9 cellular contexts compared by ENCODE assay signal in genomic region chrX:13733506-13733905, GRCh38. TPM values are rescaled to one million over a fixed set of nuclear protein-coding genes. Genes with fewer than 3 reads are reported as not detected.
DNase-seq lines count a peak whose midpoint lies in the region; ATAC-seq, FAIRE-seq and TF ChIP-seq lines count a peak whose summit lies in the region.
"Had no signal": no experiment of that assay in that cellular context is flagged by ENCODE, and none has a peak within 500 bp of the region (broad histone marks: within the 10 kb centered on the region; RNA-seq: fewer than 3 reads in every experiment).

No MANE protein-coding gene starts in this region.

- dilution Hi-C loops in keratinocyte (cut with MboI; ENCODE audit: extremely low pct_ligation_motif_present, low sequenced_read_pairs), result no loop called here

- no peaks in the 10 kb centered on the region for H3K9me1 ChIP-seq in keratinocyte (ENCODE audit: control insufficient read depth, extremely low read depth, insufficient read depth, low read length)

- FAIRE-seq in keratinocyte (lab: Jason Lieb, UNC), result no peak

- no peaks in the 10 kb centered on the region for H3K27me3 Mint-ChIP-seq in T-helper 2 cell treated with Interferon-gamma antibody and Interleukin-4, amounts not matched to agents 5 μg/mL and 100 μg/mL, for 36 hours (ENCODE audit: low read depth)
- no peaks in the 10 kb centered on the region for H3K27me3 Mint-ChIP-seq in activated naive CD8-positive, alpha-beta T cell

- H3K9me3 Mint-ChIP-seq in T-helper 2 cell treated with Interferon-gamma antibody and Interleukin-4, amounts not matched to agents 5 μg/mL and 100 μg/mL, for 36 hours, result no peaks in the 10 kb centered on the region
- no peaks in the 10 kb centered on the region for H3K9me3 Mint-ChIP-seq in activated naive CD8-positive, alpha-beta T cell (ENCODE audit: low read depth)

- no peak for TF ChIP-seq POLR2A in testis (IDR thresholded peaks at IDR 0.05)

- peak overlapping the region; percentile 98 for H3K4me3 Mint-ChIP-seq in T-helper 2 cell treated with Interferon-gamma antibody and Interleukin-4, amounts not matched to agents 5 μg/mL and 100 μg/mL, for 36 hours
- H3K4me3 Mint-ChIP-seq in activated naive CD8-positive, alpha-beta T cell, result peak overlapping the region; percentile 93

- peaks cover 29% of the 10 kb centered on the region for H3K4me1 Mint-ChIP-seq in T-helper 2 cell treated with Interferon-gamma antibody and Interleukin-4, amounts not matched to agents 5 μg/mL and 100 μg/mL, for 36 hours (ENCODE audit: low read depth)
- peaks cover 55% of the 10 kb centered on the region for H3K4me1 Mint-ChIP-seq in activated naive CD8-positive, alpha-beta T cell (ENCODE audit: low read depth)

- TF ChIP-seq CTCF in keratinocyte (optimal IDR thresholded peaks at IDR 0.05 in 1 of 3, IDR thresholded peaks at IDR 0.05 in 1 of 3, conservative IDR thresholded peaks at IDR 0.05 in 1 of 3; ENCODE audit: extremely low read depth in 1 of 3, insufficient read depth in 2 of 3, low read length in 3 of 3), result no peak
- TF ChIP-seq CTCF in testis (IDR thresholded peaks at IDR 0.05), result no peak

- H3K4me3 ChIP-seq in keratinocyte (ENCODE audit: control insufficient read depth in 2 of 3, extremely low read depth in 1 of 3, insufficient read depth in 2 of 3, low read depth in 1 of 3, low read length in 3 of 3) (peak overlapping the region; percentile 87 to 99 (median 96)), testis (peak overlapping the region; percentile 66 to 75)

- H3K9ac ChIP-seq in keratinocyte (ENCODE audit: control insufficient read depth, extremely low read depth, insufficient read depth, low read length), result peak overlapping the region; percentile 98

- H3K4me1 ChIP-seq in keratinocyte (ENCODE audit: control insufficient read depth, extremely low read depth, insufficient read depth, low read length) (peaks cover 10% of the 10 kb centered on the region), testis (peaks cover 6% of the 10 kb centered on the region)

- H3K79me2 ChIP-seq in keratinocyte (ENCODE audit: control insufficient read depth, insufficient read depth, low read length), result peaks cover 50% of the 10 kb centered on the region

- peak overlapping the region; percentile 96 for H3K27ac Mint-ChIP-seq in T-helper 2 cell treated with Interferon-gamma antibody and Interleukin-4, amounts not matched to agents 5 μg/mL and 100 μg/mL, for 36 hours
- peak overlapping the region; percentile 87 for H3K27ac Mint-ChIP-seq in activated naive CD8-positive, alpha-beta T cell

- H3K4me2 ChIP-seq in keratinocyte (ENCODE audit: control insufficient read depth, extremely low read depth, insufficient read depth, low read depth, low read length), result peak overlapping the region; percentile 96

- no peaks in the 10 kb centered on the region for H4K20me1 ChIP-seq in keratinocyte (ENCODE audit: control insufficient read depth, extremely low read depth, insufficient read depth, low read length)

- H3K36me3 Mint-ChIP-seq in T-helper 2 cell treated with Interferon-gamma antibody and Interleukin-4, amounts not matched to agents 5 μg/mL and 100 μg/mL, for 36 hours (ENCODE audit: low read depth), result peaks cover 42% of the 10 kb centered on the region
- peaks cover 9% of the 10 kb centered on the region for H3K36me3 Mint-ChIP-seq in activated naive CD8-positive, alpha-beta T cell

- DNase-seq in T-helper 2 cell treated with Interferon-gamma antibody and Interleukin-4, amounts not matched to agents 5 μg/mL and 100 μg/mL, for 36 hours (ENCODE audit: low spot score), result no peak
- no peak for DNase-seq in T-helper 2 cell
- DNase-seq in keratinocyte (ENCODE audit: low read depth, low spot score), result no peak
- DNase-seq in testis, result no peak
- DNase-seq in NCI-H226, result no peak
- no peak for DNase-seq in LoVo (ENCODE audit: low spot score)
- DNase-seq: dermis blood vessel endothelial cell had no signal

- peak overlapping the region; percentile 97 for H2AFZ ChIP-seq in keratinocyte (ENCODE audit: control insufficient read depth, low read length)

- intact Hi-C loops in testis (cut with DNase I; ENCODE audit: low total_unique reads), result no loop called here

- H3K36me3 ChIP-seq in keratinocyte (ENCODE audit: control insufficient read depth in 2 of 2, extremely low read depth in 1 of 2, insufficient read depth in 2 of 2, low read length in 2 of 2) (peaks cover 0 to 2% of the 10 kb centered on the region in 2 experiments), testis (ENCODE audit: low read depth, missing control alignments) (no peaks in the 10 kb centered on the region)

- 6 to 7% methylated on average over 4 of the region's 4 CpGs for WGBS in testis, 2 donors

- H3K27me3 ChIP-seq in keratinocyte (ENCODE audit: control insufficient read depth, extremely low read depth, insufficient read depth, low read length), result no peaks in the 10 kb centered on the region
- H3K27me3 ChIP-seq in testis, result no peaks in the 10 kb centered on the region

- H3K9me3 ChIP-seq in keratinocyte (ENCODE audit: control insufficient read depth, low read depth, low read length), result no peaks in the 10 kb centered on the region
- no peaks in the 10 kb centered on the region for H3K9me3 ChIP-seq in testis

- ATAC-seq in GM19455 (IDR thresholded peaks at IDR 0.05; ENCODE audit: unreplicated experiment), result no peak

- H3K27ac ChIP-seq in keratinocyte (ENCODE audit: control insufficient read depth, insufficient read depth, low read length) (peak overlapping the region; percentile 97), testis (peak overlapping the region; percentile 84 to 86)

RNA-seq across cellular contexts. Expression of gene TRAPPC2, which starts 0.9 kb away (rescaled TPM):
- polyA plus RNA-seq in keratinocyte (11.9 to 20.8 TPM (median 19.0 TPM) in 3 replicates), testis (ENCODE audit: insufficient read depth, low read depth, low replicate concordance) (7.1 TPM)
- 33.4 TPM for polyA plus RNA-seq in keratinocyte (2011; ENCODE audit: low read depth)
- polyA plus RNA-seq in keratinocyte (2011; cell fraction: cytosol; rRNA removed), result 8.7 and 15.4 TPM in 2 replicates
- 24.0 and 25.2 TPM in 2 replicates for polyA plus RNA-seq in keratinocyte (2011; cell fraction: nucleus; rRNA removed)
- polyA plus RNA-seq in keratinocyte (2012; ENCODE audit: low replicate concordance), result 13.4 and 14.5 TPM in 2 replicates
- polyA minus RNA-seq in keratinocyte, result 9.7 to 20.4 TPM (median 13.1 TPM) in 3 replicates
- polyA minus RNA-seq in keratinocyte (2011; cell fraction: cytosol; rRNA and poly(A)+ RNA removed), result 5.8 TPM
- 12.9 and 18.8 TPM in 2 replicates for polyA minus RNA-seq in keratinocyte (2011; cell fraction: nucleus; rRNA and poly(A)+ RNA removed)
- 1 to 10 TPM; 8.7 to 9.7 TPM for total RNA-seq in testis

RNA-seq across cellular contexts. Expression of gene OFD1, which starts 1.0 kb away (rescaled TPM):
- polyA plus RNA-seq in keratinocyte, result 10.6 to 18.3 TPM (median 17.0 TPM) in 3 replicates
- polyA plus RNA-seq in keratinocyte (2011; ENCODE audit: low read depth), result 119 TPM
- polyA plus RNA-seq in keratinocyte (2011; cell fraction: cytosol; rRNA removed), result 6.4 and 8.5 TPM in 2 replicates
- 40.9 and 52.9 TPM in 2 replicates for polyA plus RNA-seq in keratinocyte (2011; cell fraction: nucleus; rRNA removed)
- 10.6 and 27.9 TPM in 2 replicates for polyA plus RNA-seq in keratinocyte (2012; ENCODE audit: low replicate concordance)
- 3.0 to 11.9 TPM (median 10.8 TPM) in 3 replicates for polyA minus RNA-seq in keratinocyte
- polyA minus RNA-seq in keratinocyte (2011; cell fraction: cytosol; rRNA and poly(A)+ RNA removed), result 6.3 TPM
- 17.2 and 27.0 TPM in 2 replicates for polyA minus RNA-seq in keratinocyte (2011; cell fraction: nucleus; rRNA and poly(A)+ RNA removed)
- total RNA-seq in testis, result 10 to 100 TPM; 36.3 to 39.7 TPM
- 11.5 TPM for polyA plus RNA-seq in testis (ENCODE audit: insufficient read depth, low read depth, low replicate concordance)

RNA-seq across cellular contexts. Expression of gene RAB9A, which starts 44.6 kb away (rescaled TPM):
- 40.1 to 46.0 TPM (median 43.5 TPM) in 3 replicates for polyA plus RNA-seq in keratinocyte
- polyA plus RNA-seq in keratinocyte (2011; ENCODE audit: low read depth), result 153 TPM
- polyA plus RNA-seq in keratinocyte (2011; cell fraction: cytosol; rRNA removed), result 36.0 and 56.2 TPM in 2 replicates
- polyA plus RNA-seq in keratinocyte (2011; cell fraction: nucleus; rRNA removed), result 27.5 and 33.1 TPM in 2 replicates
- polyA plus RNA-seq in keratinocyte (2012; ENCODE audit: low replicate concordance), result 28.1 and 86.0 TPM in 2 replicates
- polyA minus RNA-seq in keratinocyte, result 4.4 to 19.0 TPM (median 16.1 TPM) in 3 replicates
- 23.4 TPM for polyA minus RNA-seq in keratinocyte (2011; cell fraction: cytosol; rRNA and poly(A)+ RNA removed)
- polyA minus RNA-seq in keratinocyte (2011; cell fraction: nucleus; rRNA and poly(A)+ RNA removed), result 10.7 and 15.8 TPM in 2 replicates
- total RNA-seq in testis, result 10 to 100 TPM; 12.9 to 13.1 TPM
- 13.2 TPM for polyA plus RNA-seq in testis (ENCODE audit: insufficient read depth, low read depth, low replicate concordance)
